22 cellular contexts compared by ENCODE assay signal in genomic region chr7:73376671-73377412, GRCh38. TPM values are rescaled to one million over a fixed set of nuclear protein-coding genes. Genes with fewer than 3 reads are reported as not detected.
DNase-seq lines count a peak whose midpoint lies in the region; ATAC-seq, FAIRE-seq and TF ChIP-seq lines count a peak whose summit lies in the region.
"Had no signal": no experiment of that assay in that cellular context is flagged by ENCODE, and none has a peak within 500 bp of the region (broad histone marks: within the 10 kb centered on the region; RNA-seq: fewer than 3 reads in every experiment).

No MANE protein-coding gene starts in this region.

- H3K9me3 Mint-ChIP-seq in GM23338: no peaks in the 10 kb centered on the region
- H3K9me3 Mint-ChIP-seq in stimulated activated naive B cell treated with anti-CD40 and anti-IgM and Interleukin-4, amounts not matched to agents 10 μg/mL and 1 μg/mL and 100 μg/mL, for 72 hours: no peaks in the 10 kb centered on the region
- H3K9me3 Mint-ChIP-seq: CD4-positive, alpha-beta T cell had no signal

- H3K27me3 ChIP-seq in GM23338 (ENCODE audit: insufficient read depth) (peaks cover 26% of the 10 kb centered on the region), Panc1 (ENCODE audit: control insufficient read depth, insufficient read depth, low read length) (no peaks in the 10 kb centered on the region), HepG2 (ENCODE audit: control insufficient read depth in 1 of 2, insufficient read depth in 2 of 2, low read length in 2 of 2) (peaks cover 2 to 6% of the 10 kb centered on the region in 2 experiments; a peak in 2 of 5 replicates), SJCRH30 (no peaks in the 10 kb centered on the region)

- POLR2A ChIA-PET in Panc1 (lab: Charles Lee): no interaction called here
- POLR2A ChIA-PET in HepG2 (lab: Yijun Ruan, JAX): no interaction called here

- H3K4me2 ChIP-seq in GM23338: peak overlapping the region; percentile 81; the same call in 1 of the 2 replicates
- H3K4me2 ChIP-seq in HepG2 (ENCODE audit: low read depth, low read length): no peak overlapping the region

- BruUV-seq in Panc1 (replicated peaks; lab: Mats Ljungman, UMichigan): no TSS peak
- no TSS peak for BruUV-seq in HepG2 (replicated peaks; lab: Mats Ljungman, UMichigan)

- CTCF ChIA-PET in Panc1 (lab: Charles Lee): no interaction called here
- CTCF ChIA-PET in HepG2 (lab: Yijun Ruan, JAX; ENCODE audit: low intra/inter-chr PET ratio, low total read pairs): no interaction called here

- H3K4me1 ChIP-seq in GM23338 (ENCODE audit: insufficient read depth) (no peaks in the 10 kb centered on the region), Panc1 (ENCODE audit: control insufficient read depth, insufficient read depth, low read length) (no peaks in the 10 kb centered on the region), HepG2 (ENCODE audit: insufficient read depth, low read length) (no peaks in the 10 kb centered on the region), SJCRH30 (no peaks in the 10 kb centered on the region)
- H3K4me1 ChIP-seq: HAP-1 had no signal

- no peaks in the 10 kb centered on the region for H3K4me1 Mint-ChIP-seq in GM23338
- H3K4me1 Mint-ChIP-seq in stimulated activated naive B cell treated with anti-CD40 and anti-IgM and Interleukin-4, amounts not matched to agents 10 μg/mL and 1 μg/mL and 100 μg/mL, for 72 hours: peaks cover 0 to 12% of the 10 kb centered on the region in 2 donors

- H3K79me2 ChIP-seq in GM23338 (replicated peaks; ENCODE audit: insufficient read depth): no peaks in the 10 kb centered on the region
- H3K79me2 ChIP-seq in HepG2 (ENCODE audit: insufficient read depth, low read length): no peaks in the 10 kb centered on the region

- TF ChIP-seq EP300 in HepG2 (IDR thresholded peaks at IDR 0.05; ENCODE audit: low read depth in 2 of 2, low read length in 2 of 2) (no peak), HepG2 (CRISPR knock-in tag; IDR thresholded peaks at IDR 0.05; ENCODE audit: borderline replicate concordance) (no peak)

- H3K27ac Mint-ChIP-seq in GM23338: no peak overlapping the region
- H3K27ac Mint-ChIP-seq in stimulated activated naive B cell treated with anti-CD40 and anti-IgM and Interleukin-4, amounts not matched to agents 10 μg/mL and 1 μg/mL and 100 μg/mL, for 72 hours: no peak overlapping the region
- H3K27ac Mint-ChIP-seq: CD4-positive, alpha-beta T cell; HFFc6 had no signal

- in situ Hi-C loops in Panc1 (cut with HindIII; ENCODE audit: low pct_unique_long_range_greater_than_20kb, low sequenced_read_pairs): no loop called here
- in situ Hi-C loops in HepG2 (cut with HindIII; ENCODE audit: extremely low pct_ligation_motif_present, low pct_unique_long_range_greater_than_20kb): no loop called here

- H3F3A ChIP-seq in GM23338 (replicated peaks; ENCODE audit: low read depth): no peaks in the 10 kb centered on the region

- no peaks in the 10 kb centered on the region for H3K36me3 ChIP-seq in GM23338 (ENCODE audit: insufficient read depth)
- no peaks in the 10 kb centered on the region for H3K36me3 ChIP-seq in Panc1 (ENCODE audit: control insufficient read depth, insufficient read depth, low read length)
- no peaks in the 10 kb centered on the region for H3K36me3 ChIP-seq in HepG2 (replicated peaks in 1 of 2; ENCODE audit: control insufficient read depth in 1 of 2, insufficient read depth in 2 of 2, low read length in 2 of 2)
- H3K36me3 ChIP-seq in SJCRH30: no peaks in the 10 kb centered on the region
- H3K36me3 ChIP-seq: HAP-1 had no signal

- H3K9me2 ChIP-seq in GM23338 (ENCODE audit: insufficient read depth): no peaks in the 10 kb centered on the region

- no peak for TF ChIP-seq POLR2A in HepG2 (IDR thresholded peaks at IDR 0.05; ENCODE audit: insufficient read depth in 1 of 2, low read depth in 2 of 2, low read length in 2 of 2)

- DNase-seq in GM23338 (ENCODE audit: low spot score): no peak
- no peak for DNase-seq in Panc1 (ENCODE audit: low read depth, low spot score)
- no peak for DNase-seq in HepG2 (ENCODE audit: low spot score)
- no peak for DNase-seq in stimulated activated naive B cell treated with anti-CD40 and anti-IgM and Interleukin-4, amounts not matched to agents 10 μg/mL and 1 μg/mL and 100 μg/mL, for 72 hours
- DNase-seq in cardiac septum (ENCODE audit: low spot score): no peak
- no peak for DNase-seq in SJCRH30
- DNase-seq: AML-193; CD4-positive, alpha-beta T cell; DMS153; DMS79; GDM1; HFFc6; KG1 had no signal

- ATAC-seq in GM23338 (peak; percentile 44), Panc1 (peak; percentile 43), HepG2 (peak; percentile 25), GM19395 (IDR thresholded peaks at IDR 0.05; ENCODE audit: unreplicated experiment) (no peak)
- ATAC-seq in stimulated activated naive B cell treated with anti-CD40 and anti-IgM and Interleukin-4, amounts not matched to agents 10 μg/mL and 1 μg/mL and 100 μg/mL, for 72 hours (replicated peaks): no peak

- no peaks in the 10 kb centered on the region for H3K36me3 Mint-ChIP-seq in GM23338 (ENCODE audit: low read depth)
- no peaks in the 10 kb centered on the region for H3K36me3 Mint-ChIP-seq in stimulated activated naive B cell treated with anti-CD40 and anti-IgM and Interleukin-4, amounts not matched to agents 10 μg/mL and 1 μg/mL and 100 μg/mL, for 72 hours

- FAIRE-seq in HepG2 (lab: Jason Lieb, UNC): no peak
- FAIRE-seq: A204.1, GM12892, GM18507 had no signal

- H3K9me3 ChIP-seq in Panc1 (ENCODE audit: control insufficient read depth, insufficient read depth, low read depth, low read length): no peaks in the 10 kb centered on the region
- no peaks in the 10 kb centered on the region for H3K9me3 ChIP-seq in HepG2 (ENCODE audit: low read length)
- H3K9me3 ChIP-seq in SJCRH30 (replicated peaks): no peaks in the 10 kb centered on the region
- H3K9me3 ChIP-seq: HAP-1 had no signal

- no peaks in the 10 kb centered on the region for H4K20me1 ChIP-seq in GM23338 (replicated peaks; ENCODE audit: insufficient read depth)
- H4K20me1 ChIP-seq in HepG2 (ENCODE audit: insufficient read depth, low read length): no peaks in the 10 kb centered on the region

- TF ChIP-seq CTCF in GM23338 (conservative IDR thresholded peaks at IDR 0.05; ENCODE audit: low read depth in 2 of 2) (no peak), Panc1 (IDR thresholded peaks at IDR 0.05) (no peak), HepG2 (CRISPR knock-in tag; IDR thresholded peaks at IDR 0.05) (no peak)

- TF ChIP-seq RAD21 in HepG2 (CRISPR knock-in tag; IDR thresholded peaks at IDR 0.05): no peak

- peaks cover 16% of the 10 kb centered on the region for H3K27me3 Mint-ChIP-seq in GM23338 (ENCODE audit: insufficient read depth, low read depth, poor library complexity)
- peaks cover 30 to 45% of the 10 kb centered on the region in 2 donors for H3K27me3 Mint-ChIP-seq in stimulated activated naive B cell treated with anti-CD40 and anti-IgM and Interleukin-4, amounts not matched to agents 10 μg/mL and 1 μg/mL and 100 μg/mL, for 72 hours

- WGBS in HepG2 (ENCODE audit: low lambda C conversion rate): 73% methylated on average over 12 of the region's 20 CpGs

- no peak overlapping the region for H3K9ac ChIP-seq in HepG2 (ENCODE audit: insufficient read depth, low read depth, low read length)

- H3K4me3 Mint-ChIP-seq in GM23338: no peak overlapping the region
- H3K4me3 Mint-ChIP-seq in stimulated activated naive B cell treated with anti-CD40 and anti-IgM and Interleukin-4, amounts not matched to agents 10 μg/mL and 1 μg/mL and 100 μg/mL, for 72 hours: peak overlapping the region; percentile 30 to 62
- H3K4me3 Mint-ChIP-seq: CD4-positive, alpha-beta T cell; HFFc6 had no signal

- intact Hi-C loops in Panc1 (cut with micrococcal nuclease; ENCODE audit: unreplicated experiment) (no loop called here), HepG2 (cut with micrococcal nuclease; ENCODE audit: unreplicated experiment) (no loop called here), cardiac septum (cut with DNase I) (no loop called here)

- H3K4me3 ChIP-seq in GM23338 (peak overlapping the region; percentile 54), Panc1 (ENCODE audit: low read depth in 2 of 2, low read length in 2 of 2) (no peak overlapping the region), HepG2 (replicated peaks in 1 of 3; ENCODE audit: insufficient read depth in 1 of 3, low read depth in 2 of 3, low read length in 3 of 3) (no peak overlapping the region), SJCRH30 (no peak overlapping the region)
- H3K4me3 ChIP-seq: HAP-1 had no signal

- H3K27ac ChIP-seq in GM23338 (ENCODE audit: low read depth) (no peak overlapping the region), Panc1 (ENCODE audit: low read length) (no peak overlapping the region), HepG2 (ENCODE audit: extremely low read length, insufficient read depth, low read length) (no peak overlapping the region), SJCRH30 (no peak overlapping the region)
- H3K27ac ChIP-seq: C4-2B had no signal

- H2AFZ ChIP-seq in GM23338 (no peak overlapping the region; the same call in 1 of the 2 replicates), HepG2 (ENCODE audit: low read length) (no peak overlapping the region)

RNA-seq across cellular contexts. Expression of gene FKBP6, which starts 48.9 kb away (rescaled TPM):
- not detected in 2 replicates for total RNA-seq in GM23338 (2014; rRNA removed; shearing (Covaris generic))
- polyA plus RNA-seq in GM23338 (2016; fragmentation: Nextera tagmentation; extraction: Ambion mirVana): 0.15 TPM in 1 of 2 replicates, not detected in the other
- total RNA-seq in Panc1 (2021; ENCODE audit: unreplicated experiment): not detected
- polyA plus RNA-seq in Panc1 (2012; ENCODE audit: insufficient read length): 0.17 TPM
- total RNA-seq in HepG2 (2016; rRNA removed; fragmentation: Illumina TruSeq; extraction: Trizol): 0.13 and 0.20 TPM in 2 replicates
- not detected in 2 replicates for total RNA-seq in HepG2 (2016; cell fraction: cytosol; rRNA removed; fragmentation: Illumina TruSeq; extraction: Trizol; ENCODE audit: low read depth)
- 0.15 and 0.16 TPM in 2 replicates for total RNA-seq in HepG2 (2016; cell fraction: insoluble cytoplasmic fraction; rRNA removed; fragmentation: Illumina TruSeq; extraction: Trizol)
- total RNA-seq in HepG2 (2016; cell fraction: membrane; rRNA removed; fragmentation: Illumina TruSeq; extraction: Trizol): 0.17 and 0.22 TPM in 2 replicates
- 0.22 TPM in 1 of 2 replicates, not detected in the other for total RNA-seq in HepG2 (2016; cell fraction: nucleus; rRNA removed; fragmentation: Illumina TruSeq; extraction: Trizol)
- 0.07 and 0.09 TPM in 2 replicates for polyA plus RNA-seq in HepG2 (2011; rRNA removed)
- polyA plus RNA-seq in HepG2 (2011; cell fraction: cytosol; rRNA removed): 0.07 and 0.09 TPM in 2 replicates
- 0.08 TPM in 1 of 2 replicates, not detected in the other for polyA plus RNA-seq in HepG2 (2011; cell fraction: nucleus; rRNA removed)
- polyA plus RNA-seq in HepG2 (2012): 0.07 and 0.12 TPM in 2 replicates
- polyA plus RNA-seq in HepG2 (2016; cell fraction: cytosol; fragmentation: Illumina TruSeq; extraction: Trizol; ENCODE audit: low read depth): not detected in 2 replicates
- 0.21 and 0.26 TPM in 2 replicates for polyA plus RNA-seq in HepG2 (2016; cell fraction: insoluble cytoplasmic fraction; fragmentation: Illumina TruSeq; extraction: Trizol; ENCODE audit: low read depth)
- 0.10 TPM in 1 of 2 replicates, not detected in the other for polyA plus RNA-seq in HepG2 (2016; cell fraction: membrane; fragmentation: Illumina TruSeq; extraction: Trizol; ENCODE audit: low read depth)
- polyA plus RNA-seq in HepG2 (2016; cell fraction: nucleus; fragmentation: Illumina TruSeq; extraction: Trizol; ENCODE audit: insufficient read depth, low read depth): 0.49 TPM in 1 of 2 replicates, not detected in the other
- 0.10 TPM in 1 of 2 replicates, not detected in the other for polyA minus RNA-seq in HepG2 (2011; rRNA and poly(A)+ RNA removed; ENCODE audit: low replicate concordance)
- not detected in 2 replicates for polyA minus RNA-seq in HepG2 (2011; cell fraction: cytosol; rRNA and poly(A)+ RNA removed)
- 0.13 TPM in 1 of 2 replicates, not detected in the other for polyA minus RNA-seq in HepG2 (2011; cell fraction: nucleus; rRNA and poly(A)+ RNA removed)
- total RNA-seq in cardiac septum: not detected
- not detected in 2 replicates for total RNA-seq in SJCRH30 (2014; rRNA removed; shearing (Covaris generic))
- total RNA-seq: CD4-positive, alpha-beta T cell; H4; HFFc6 had no signal
- polyA plus RNA-seq: BJ had no signal

RNA-seq across cellular contexts. Expression of gene TRIM50, which starts 49.0 kb away (rescaled TPM):
- 0.10 TPM in 1 of 2 replicates, not detected in the other for total RNA-seq in GM23338 (2014; rRNA removed; shearing (Covaris generic))
- polyA plus RNA-seq in GM23338 (2016; fragmentation: Nextera tagmentation; extraction: Ambion mirVana) (0.19 TPM in 1 of 2 replicates, not detected in the other), HepG2 (2011; rRNA removed) (4.2 and 5.4 TPM in 2 replicates)
- total RNA-seq in Panc1 (2021; ENCODE audit: unreplicated experiment) (not detected), HepG2 (2016; rRNA removed; fragmentation: Illumina TruSeq; extraction: Trizol) (21.1 and 24.5 TPM in 2 replicates), cardiac septum (not detected)
- not detected for polyA plus RNA-seq in Panc1 (2012; ENCODE audit: insufficient read length)
- 3.9 and 4.9 TPM in 2 replicates for total RNA-seq in HepG2 (2016; cell fraction: cytosol; rRNA removed; fragmentation: Illumina TruSeq; extraction: Trizol; ENCODE audit: low read depth)
- total RNA-seq in HepG2 (2016; cell fraction: insoluble cytoplasmic fraction; rRNA removed; fragmentation: Illumina TruSeq; extraction: Trizol): 16.1 and 26.1 TPM in 2 replicates
- 9.4 and 10.8 TPM in 2 replicates for total RNA-seq in HepG2 (2016; cell fraction: membrane; rRNA removed; fragmentation: Illumina TruSeq; extraction: Trizol)
- 23.9 and 26.7 TPM in 2 replicates for total RNA-seq in HepG2 (2016; cell fraction: nucleus; rRNA removed; fragmentation: Illumina TruSeq; extraction: Trizol)
- 1.6 and 3.8 TPM in 2 replicates for polyA plus RNA-seq in HepG2 (2011; cell fraction: cytosol; rRNA removed)
- 33.8 and 40.4 TPM in 2 replicates for polyA plus RNA-seq in HepG2 (2011; cell fraction: nucleus; rRNA removed)
- 3.0 TPM in 2 replicates for polyA plus RNA-seq in HepG2 (2012)
- polyA plus RNA-seq in HepG2 (2016; cell fraction: cytosol; fragmentation: Illumina TruSeq; extraction: Trizol; ENCODE audit: low read depth): 4.1 and 4.2 TPM in 2 replicates
- polyA plus RNA-seq in HepG2 (2016; cell fraction: insoluble cytoplasmic fraction; fragmentation: Illumina TruSeq; extraction: Trizol; ENCODE audit: low read depth): 19.1 and 25.4 TPM in 2 replicates
- polyA plus RNA-seq in HepG2 (2016; cell fraction: membrane; fragmentation: Illumina TruSeq; extraction: Trizol; ENCODE audit: low read depth): 6.7 and 7.5 TPM in 2 replicates
- 87.0 and 93.3 TPM in 2 replicates for polyA plus RNA-seq in HepG2 (2016; cell fraction: nucleus; fragmentation: Illumina TruSeq; extraction: Trizol; ENCODE audit: insufficient read depth, low read depth)
- 7.4 TPM in 1 of 2 replicates, not detected in the other for polyA minus RNA-seq in HepG2 (2011; rRNA and poly(A)+ RNA removed; ENCODE audit: low replicate concordance)
- polyA minus RNA-seq in HepG2 (2011; cell fraction: cytosol; rRNA and poly(A)+ RNA removed): 0.99 and 1.8 TPM in 2 replicates
- polyA minus RNA-seq in HepG2 (2011; cell fraction: nucleus; rRNA and poly(A)+ RNA removed): 4.5 and 4.7 TPM in 2 replicates
- total RNA-seq in SJCRH30 (2014; rRNA removed; shearing (Covaris generic)): not detected in 2 replicates
- total RNA-seq: Daoy, H4, HFFc6 had no signal
- polyA plus RNA-seq: BJ had no signal

RNA-seq across cellular contexts. Expression of gene FZD9, which starts 56.7 kb away (rescaled TPM):
- total RNA-seq in GM23338 (2014; rRNA removed; shearing (Covaris generic)): 4.2 and 5.5 TPM in 2 replicates
- 1.3 and 1.8 TPM in 2 replicates for polyA plus RNA-seq in GM23338 (2016; fragmentation: Nextera tagmentation; extraction: Ambion mirVana)
- total RNA-seq in Panc1 (2021; ENCODE audit: unreplicated experiment): 3.2 TPM
- 7.8 TPM for polyA plus RNA-seq in Panc1 (2012; ENCODE audit: insufficient read length)
- total RNA-seq in HepG2 (2016; rRNA removed; fragmentation: Illumina TruSeq; extraction: Trizol): 0.87 and 2.2 TPM in 2 replicates
- 0.88 and 1.5 TPM in 2 replicates for total RNA-seq in HepG2 (2016; cell fraction: cytosol; rRNA removed; fragmentation: Illumina TruSeq; extraction: Trizol; ENCODE audit: low read depth)
- total RNA-seq in HepG2 (2016; cell fraction: insoluble cytoplasmic fraction; rRNA removed; fragmentation: Illumina TruSeq; extraction: Trizol): 1.0 and 2.2 TPM in 2 replicates
- 2.2 and 2.9 TPM in 2 replicates for total RNA-seq in HepG2 (2016; cell fraction: membrane; rRNA removed; fragmentation: Illumina TruSeq; extraction: Trizol)
- total RNA-seq in HepG2 (2016; cell fraction: nucleus; rRNA removed; fragmentation: Illumina TruSeq; extraction: Trizol): 1.5 and 1.7 TPM in 2 replicates
- polyA plus RNA-seq in HepG2 (2011; rRNA removed): 0.53 and 0.94 TPM in 2 replicates
- polyA plus RNA-seq in HepG2 (2011; cell fraction: cytosol; rRNA removed): 0.90 and 1.4 TPM in 2 replicates
- 1.0 and 1.3 TPM in 2 replicates for polyA plus RNA-seq in HepG2 (2011; cell fraction: nucleus; rRNA removed)
- 0.43 and 0.53 TPM in 2 replicates for polyA plus RNA-seq in HepG2 (2012)
- 0.84 and 1.2 TPM in 2 replicates for polyA plus RNA-seq in HepG2 (2016; cell fraction: cytosol; fragmentation: Illumina TruSeq; extraction: Trizol; ENCODE audit: low read depth)
- 0.85 and 1.4 TPM in 2 replicates for polyA plus RNA-seq in HepG2 (2016; cell fraction: insoluble cytoplasmic fraction; fragmentation: Illumina TruSeq; extraction: Trizol; ENCODE audit: low read depth)
- polyA plus RNA-seq in HepG2 (2016; cell fraction: membrane; fragmentation: Illumina TruSeq; extraction: Trizol; ENCODE audit: low read depth): 1.8 and 2.0 TPM in 2 replicates
- 2.1 and 2.2 TPM in 2 replicates for polyA plus RNA-seq in HepG2 (2016; cell fraction: nucleus; fragmentation: Illumina TruSeq; extraction: Trizol; ENCODE audit: insufficient read depth, low read depth)
- 0.54 and 5.2 TPM in 2 replicates for polyA minus RNA-seq in HepG2 (2011; rRNA and poly(A)+ RNA removed; ENCODE audit: low replicate concordance)
- polyA minus RNA-seq in HepG2 (2011; cell fraction: cytosol; rRNA and poly(A)+ RNA removed): 1.2 and 1.4 TPM in 2 replicates
- polyA minus RNA-seq in HepG2 (2011; cell fraction: nucleus; rRNA and poly(A)+ RNA removed): 1.5 and 2.3 TPM in 2 replicates
- 0.19 TPM for total RNA-seq in cardiac septum
- not detected in 2 replicates for total RNA-seq in SJCRH30 (2014; rRNA removed; shearing (Covaris generic))
- total RNA-seq: CD4-positive, alpha-beta T cell had no signal

Comparison
In these comparisons a context has a peak if more than half of its experiments do, and no peak if none do; other contexts are left out.
1. ATAC-seq: peak in GM23338 (single experiment), Panc1 (single experiment) and HepG2 (single experiment); none in stimulated activated naive B cell treated with anti-CD40 and anti-IgM and Interleukin-4, amounts not matched to agents 10 μg/mL and 1 μg/mL and 100 μg/mL, for 72 hours (0 of 2) and GM19395 (single experiment).